ENCODE assay signal across 16 cellular contexts in the genomic region with DNA sequence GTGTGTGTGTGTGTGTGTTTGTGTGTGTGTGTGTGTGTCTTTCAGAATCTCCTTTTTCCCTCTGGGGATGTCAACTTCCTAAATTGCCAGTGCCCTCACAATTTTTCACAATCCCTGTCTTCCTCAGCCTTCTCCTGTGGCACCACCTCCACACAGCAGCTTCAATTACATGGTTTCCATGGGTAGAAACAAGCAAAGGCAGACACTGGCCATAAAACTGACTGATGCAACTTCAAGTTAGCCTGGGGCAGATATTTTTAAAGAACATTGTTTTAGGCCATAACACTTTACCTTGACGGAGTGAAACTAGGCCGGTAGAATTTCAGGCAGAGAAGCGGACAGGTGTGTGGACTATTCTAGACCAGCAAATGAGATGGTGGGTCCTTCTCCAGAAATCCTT.
DNase-seq lines count a peak whose midpoint lies in the region; ATAC-seq and TF ChIP-seq lines count a peak whose summit lies in the region.
"Had no signal": no experiment of that assay in that cellular context is flagged by ENCODE, and none has a peak within 500 bp of the region (broad histone marks: within the 10 kb centered on the region; RNA-seq: fewer than 3 reads in every experiment).

No MANE protein-coding gene starts in this region.

- no peaks in the 10 kb centered on the region for H3K27me3 Mint-ChIP-seq in CD4-positive, alpha-beta memory T cell
- H3K27me3 Mint-ChIP-seq: IgD-negative memory B cell had no signal

- peaks cover 26 to 32% of the 10 kb centered on the region in 2 donors for H3K36me3 Mint-ChIP-seq in CD4-positive, alpha-beta memory T cell
- H3K36me3 Mint-ChIP-seq: IgD-negative memory B cell had no signal

- peak overlapping the region in 5 of 8 donors; percentile 40 to 84 (median 77) for H3K4me3 Mint-ChIP-seq in CD4-positive, alpha-beta memory T cell
- H3K4me3 Mint-ChIP-seq: IgD-negative memory B cell had no signal

- no peak overlapping the region for H3K27ac ChIP-seq in CD4-positive, alpha-beta memory T cell (ENCODE audit: low read depth, low read length)
- no peak overlapping the region for H3K27ac ChIP-seq in coronary artery
- H3K27ac ChIP-seq: RWPE1, SJCRH30 had no signal

- H3K9me3 ChIP-seq in CD4-positive, alpha-beta memory T cell (ENCODE audit: control insufficient read depth in 1 of 2, low read length in 2 of 2) = no peaks in the 10 kb centered on the region
- H3K9me3 ChIP-seq in mucosa of descending colon = no peaks in the 10 kb centered on the region
- H3K9me3 ChIP-seq: SJCRH30 had no signal

- peaks cover 0 to 2% (median 0%) of the 10 kb centered on the region in 8 donors for H3K9me3 Mint-ChIP-seq in CD4-positive, alpha-beta memory T cell

- no peak for DNase-seq in CD4-positive, alpha-beta memory T cell
- DNase-seq in Caki2 (ENCODE audit: low read depth) = peak; percentile 28
- peak; percentile 1 for DNase-seq in glomerular visceral epithelial cell (ENCODE audit: extremely low spot score)
- no peak for DNase-seq in mucosa of descending colon
- DNase-seq in coronary artery (ENCODE audit: low spot score) = no peak
- no peak for DNase-seq in stimulated activated naive CD8-positive, alpha-beta T cell treated with anti-CD3 and anti-CD28 coated beads, Interleukin-15, Interleukin-2, amounts not matched to agents 100 U/mL and 50 U/mL, for 24 hours
- DNase-seq: DMS79, GDM1, NCI-H2029 treated with DMSO at 0.1 percent for 48 hours, NCI-H226, NCI-H526, SJCRH30 had no signal

- H3K4me1 Mint-ChIP-seq in CD4-positive, alpha-beta memory T cell = peaks cover 49 to 80% (median 67%) of the 10 kb centered on the region in 4 donors
- H3K4me1 Mint-ChIP-seq: IgD-negative memory B cell had no signal

- peak overlapping the region in 6 of 7 donors; percentile 38 to 81 (median 43) for H3K27ac Mint-ChIP-seq in CD4-positive, alpha-beta memory T cell
- H3K27ac Mint-ChIP-seq: IgD-negative memory B cell had no signal

- CTCF ChIA-PET in CD4-positive, alpha-beta memory T cell (lab: Charles Lee; ENCODE audit: partially characterized antibody) = no interaction called here

- H3K4me3 ChIP-seq in CD4-positive, alpha-beta memory T cell (ENCODE audit: low read length in 2 of 2) = no peak overlapping the region
- H3K4me3 ChIP-seq in mucosa of descending colon = no peak overlapping the region
- H3K4me3 ChIP-seq in coronary artery = no peak overlapping the region
- H3K4me3 ChIP-seq: SJCRH30 had no signal

- in situ Hi-C loops in Caki2 (cut with HindIII; ENCODE audit: low pct_unique_long_range_greater_than_20kb, low sequenced_read_pairs) = no loop called here

- POLR2A ChIA-PET in CD4-positive, alpha-beta memory T cell (lab: Charles Lee; ENCODE audit: partially characterized antibody) = interaction anchor here (3.4 kb wide), 1 partner anchor 28 kb away, joined by 24 read pairs; no protein-coding TSS in a partner anchor

- H3K36me3 ChIP-seq in CD4-positive, alpha-beta memory T cell (ENCODE audit: insufficient read depth, low read length) = no peaks in the 10 kb centered on the region
- H3K36me3 ChIP-seq in mucosa of descending colon (ENCODE audit: low read depth) = no peaks in the 10 kb centered on the region
- H3K36me3 ChIP-seq: SJCRH30 had no signal

- ATAC-seq in mucosa of descending colon (peak; percentile 57), SK-N-SH treated with all-trans-retinoic acid at 6 μM for 48 hours (no peak)
- no peak for ATAC-seq in stimulated activated naive CD8-positive, alpha-beta T cell treated with anti-CD3 and anti-CD28 coated beads, Interleukin-15, Interleukin-2, amounts not matched to agents 100 U/mL and 50 U/mL, for 24 hours
- ATAC-seq: HCT116 had no signal

- TF ChIP-seq CTCF in mucosa of descending colon (IDR thresholded peaks at IDR 0.05) (no peak), coronary artery (IDR thresholded peaks at IDR 0.05) (no peak)

- H3K4me1 ChIP-seq in CD4-positive, alpha-beta memory T cell (ENCODE audit: insufficient read depth, low read length) = peaks cover 60% of the 10 kb centered on the region
- no peaks in the 10 kb centered on the region for H3K4me1 ChIP-seq in mucosa of descending colon (ENCODE audit: low read depth)
- H3K4me1 ChIP-seq: SJCRH30 had no signal

- intact Hi-C loops in CD4-positive, alpha-beta memory T cell (cut with micrococcal nuclease) = no loop called here
- intact Hi-C loops in mucosa of descending colon (cut with DNase I, micrococcal nuclease) = no loop called here

- H3K27me3 ChIP-seq in CD4-positive, alpha-beta memory T cell (ENCODE audit: insufficient read depth, low read length) = no peaks in the 10 kb centered on the region
- H3K27me3 ChIP-seq: SJCRH30 had no signal

TF ChIP-seq in SK-N-SH treated with all-trans-retinoic acid at 6 μM for 48 hours, 23 proteins besides CTCF, POLR2A, EP300 and RAD21 (continues in another document):
- TF ChIP-seq TOX (CRISPR knock-in tag; IDR thresholded peaks at IDR 0.05; ENCODE audit: borderline replicate concordance) = no peak
- TF ChIP-seq ZNF70 (CRISPR knock-in tag; IDR thresholded peaks at IDR 0.05) = no peak
- TF ChIP-seq, protein P1, sequence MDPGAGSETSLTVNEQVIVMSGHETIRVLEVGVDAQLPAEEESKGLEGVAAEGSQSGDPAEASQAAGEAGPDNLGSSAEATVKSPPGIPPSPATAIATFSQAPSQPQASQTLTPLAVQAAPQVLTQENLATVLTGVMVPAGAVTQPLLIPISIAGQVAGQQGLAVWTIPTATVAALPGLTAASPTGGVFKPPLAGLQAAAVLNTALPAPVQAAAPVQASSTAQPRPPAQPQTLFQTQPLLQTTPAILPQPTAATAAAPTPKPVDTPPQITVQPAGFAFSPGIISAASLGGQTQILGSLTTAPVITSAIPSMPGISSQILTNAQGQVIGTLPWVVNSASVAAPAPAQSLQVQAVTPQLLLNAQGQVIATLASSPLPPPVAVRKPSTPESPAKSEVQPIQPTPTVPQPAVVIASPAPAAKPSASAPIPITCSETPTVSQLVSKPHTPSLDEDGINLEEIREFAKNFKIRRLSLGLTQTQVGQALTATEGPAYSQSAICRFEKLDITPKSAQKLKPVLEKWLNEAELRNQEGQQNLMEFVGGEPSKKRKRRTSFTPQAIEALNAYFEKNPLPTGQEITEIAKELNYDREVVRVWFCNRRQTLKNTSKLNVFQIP (CRISPR knock-in tag; IDR thresholded peaks at IDR 0.05; ENCODE audit: borderline replicate concordance, low read depth) = no peak
- TF ChIP-seq, protein P2, sequence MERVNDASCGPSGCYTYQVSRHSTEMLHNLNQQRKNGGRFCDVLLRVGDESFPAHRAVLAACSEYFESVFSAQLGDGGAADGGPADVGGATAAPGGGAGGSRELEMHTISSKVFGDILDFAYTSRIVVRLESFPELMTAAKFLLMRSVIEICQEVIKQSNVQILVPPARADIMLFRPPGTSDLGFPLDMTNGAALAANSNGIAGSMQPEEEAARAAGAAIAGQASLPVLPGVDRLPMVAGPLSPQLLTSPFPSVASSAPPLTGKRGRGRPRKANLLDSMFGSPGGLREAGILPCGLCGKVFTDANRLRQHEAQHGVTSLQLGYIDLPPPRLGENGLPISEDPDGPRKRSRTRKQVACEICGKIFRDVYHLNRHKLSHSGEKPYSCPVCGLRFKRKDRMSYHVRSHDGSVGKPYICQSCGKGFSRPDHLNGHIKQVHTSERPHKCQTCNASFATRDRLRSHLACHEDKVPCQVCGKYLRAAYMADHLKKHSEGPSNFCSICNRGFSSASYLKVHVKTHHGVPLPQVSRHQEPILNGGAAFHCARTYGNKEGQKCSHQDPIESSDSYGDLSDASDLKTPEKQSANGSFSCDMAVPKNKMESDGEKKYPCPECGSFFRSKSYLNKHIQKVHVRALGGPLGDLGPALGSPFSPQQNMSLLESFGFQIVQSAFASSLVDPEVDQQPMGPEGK (CRISPR knock-in tag; IDR thresholded peaks at IDR 0.05; ENCODE audit: borderline replicate concordance) = no peak
- TF ChIP-seq, protein P3, sequence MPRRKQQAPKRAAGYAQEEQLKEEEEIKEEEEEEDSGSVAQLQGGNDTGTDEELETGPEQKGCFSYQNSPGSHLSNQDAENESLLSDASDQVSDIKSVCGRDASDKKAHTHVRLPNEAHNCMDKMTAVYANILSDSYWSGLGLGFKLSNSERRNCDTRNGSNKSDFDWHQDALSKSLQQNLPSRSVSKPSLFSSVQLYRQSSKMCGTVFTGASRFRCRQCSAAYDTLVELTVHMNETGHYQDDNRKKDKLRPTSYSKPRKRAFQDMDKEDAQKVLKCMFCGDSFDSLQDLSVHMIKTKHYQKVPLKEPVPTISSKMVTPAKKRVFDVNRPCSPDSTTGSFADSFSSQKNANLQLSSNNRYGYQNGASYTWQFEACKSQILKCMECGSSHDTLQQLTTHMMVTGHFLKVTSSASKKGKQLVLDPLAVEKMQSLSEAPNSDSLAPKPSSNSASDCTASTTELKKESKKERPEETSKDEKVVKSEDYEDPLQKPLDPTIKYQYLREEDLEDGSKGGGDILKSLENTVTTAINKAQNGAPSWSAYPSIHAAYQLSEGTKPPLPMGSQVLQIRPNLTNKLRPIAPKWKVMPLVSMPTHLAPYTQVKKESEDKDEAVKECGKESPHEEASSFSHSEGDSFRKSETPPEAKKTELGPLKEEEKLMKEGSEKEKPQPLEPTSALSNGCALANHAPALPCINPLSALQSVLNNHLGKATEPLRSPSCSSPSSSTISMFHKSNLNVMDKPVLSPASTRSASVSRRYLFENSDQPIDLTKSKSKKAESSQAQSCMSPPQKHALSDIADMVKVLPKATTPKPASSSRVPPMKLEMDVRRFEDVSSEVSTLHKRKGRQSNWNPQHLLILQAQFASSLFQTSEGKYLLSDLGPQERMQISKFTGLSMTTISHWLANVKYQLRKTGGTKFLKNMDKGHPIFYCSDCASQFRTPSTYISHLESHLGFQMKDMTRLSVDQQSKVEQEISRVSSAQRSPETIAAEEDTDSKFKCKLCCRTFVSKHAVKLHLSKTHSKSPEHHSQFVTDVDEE (CRISPR knock-in tag; IDR thresholded peaks at IDR 0.05) = no peak
- TF ChIP-seq TCF4 (CRISPR knock-in tag; IDR thresholded peaks at IDR 0.05; ENCODE audit: borderline replicate concordance) = no peak
- TF ChIP-seq OSR1 (CRISPR knock-in tag; IDR thresholded peaks at IDR 0.05) = no peak
- TF ChIP-seq PPARA (CRISPR knock-in tag; IDR thresholded peaks at IDR 0.05; ENCODE audit: borderline replicate concordance) = no peak
- TF ChIP-seq RARB (CRISPR knock-in tag; IDR thresholded peaks at IDR 0.05) = no peak
- TF ChIP-seq ZFP3 (CRISPR knock-in tag; IDR thresholded peaks at IDR 0.05) = no peak
- no peak for TF ChIP-seq CSDC2 (CRISPR knock-in tag; IDR thresholded peaks at IDR 0.05)
- TF ChIP-seq ZNF8 (CRISPR knock-in tag; IDR thresholded peaks at IDR 0.05) = no peak
- no peak for TF ChIP-seq GLIS3 (CRISPR knock-in tag; IDR thresholded peaks at IDR 0.05)
- TF ChIP-seq ZNF565 (CRISPR knock-in tag; conservative IDR thresholded peaks at IDR 0.05; ENCODE audit: low read depth) = no peak

Comparison
In these comparisons a context has a peak if more than half of its experiments do, and no peak if none do; other contexts are left out.
1. DNase-seq: peak in Caki2 (single experiment) and glomerular visceral epithelial cell (single experiment); none in CD4-positive, alpha-beta memory T cell (0 of 5), mucosa of descending colon (0 of 3), coronary artery (single experiment) and stimulated activated naive CD8-positive, alpha-beta T cell treated with anti-CD3 and anti-CD28 coated beads, Interleukin-15, Interleukin-2, amounts not matched to agents 100 U/mL and 50 U/mL, for 24 hours (single experiment).